In genomic region chr18:45964913-45965312, GRCh38 we compare ENCODE assay signal across 8 cellular contexts. TPM values are rescaled to one million over a fixed set of nuclear protein-coding genes. Genes with fewer than 3 reads are reported as not detected.
DNase-seq lines count a peak whose midpoint lies in the region; ATAC-seq and TF ChIP-seq lines count a peak whose summit lies in the region.
"Not testable (repeated sequence)": the region's sequence is repeated elsewhere in the genome, so short reads cannot be mapped to it uniquely, and the experiment has no call there.

No MANE protein-coding gene starts in this region.

- DNase-seq in CD4-positive, CD25-positive, alpha-beta regulatory T cell; HFFc6; T-helper 2 cell treated with Interferon-gamma antibody and Interleukin-4, amounts not matched to agents 5 μg/mL and 100 μg/mL, for 36 hours (ENCODE audit: low spot score); activated T-helper 1 cell treated with anti-CD3 and anti-CD28 coated beads, Interleukin-12 subunit alpha, Interleukin-12 subunit beta, Interleukin-2, Interleukin-4 antibody, amounts not matched to agents 30 ng/mL and 10 ng/mL and 1 ng/mL, durations not matched to agents 14 hours and 24 hours and 36 hours (ENCODE audit: low spot score); activated naive CD8-positive, alpha-beta T cell treated with anti-CD3 and anti-CD28 coated beads, Interleukin-2, amount 50 U/mL, for 24 hours; glutamatergic neuron; naive thymus-derived CD8-positive, alpha-beta T cell; progenitor cell of endocrine pancreas (ENCODE audit: low spot score, unreplicated experiment): not testable (repeated sequence)

- H3K4me1 ChIP-seq in CD4-positive, CD25-positive, alpha-beta regulatory T cell (ENCODE audit: control insufficient read depth, insufficient read depth, low read length, poor library complexity, severe bottlenecking) = peaks cover 47% of the 10 kb centered on the region

- not testable (repeated sequence) for H3K27me3 ChIP-seq in CD4-positive, CD25-positive, alpha-beta regulatory T cell (ENCODE audit: control insufficient read depth, insufficient read depth, low read length)

- H3K36me3 Mint-ChIP-seq in CD4-positive, CD25-positive, alpha-beta regulatory T cell = peaks cover 23% of the 10 kb centered on the region
- H3K36me3 Mint-ChIP-seq in HFFc6 (ENCODE audit: low read depth) = peaks cover 49% of the 10 kb centered on the region
- H3K36me3 Mint-ChIP-seq in T-helper 2 cell treated with Interferon-gamma antibody and Interleukin-4, amounts not matched to agents 5 μg/mL and 100 μg/mL, for 36 hours (ENCODE audit: low read depth) = peaks cover 27% of the 10 kb centered on the region
- peaks cover 15% of the 10 kb centered on the region for H3K36me3 Mint-ChIP-seq in activated T-helper 1 cell treated with anti-CD3 and anti-CD28 coated beads, Interleukin-12 subunit alpha, Interleukin-12 subunit beta, Interleukin-2, Interleukin-4 antibody, amounts not matched to agents 30 ng/mL and 10 ng/mL and 1 ng/mL, durations not matched to agents 14 hours and 24 hours and 36 hours (ENCODE audit: low read depth)
- peaks cover 11% of the 10 kb centered on the region for H3K36me3 Mint-ChIP-seq in activated naive CD8-positive, alpha-beta T cell treated with anti-CD3 and anti-CD28 coated beads, Interleukin-2, amount 50 U/mL, for 24 hours (ENCODE audit: low read depth)
- H3K36me3 Mint-ChIP-seq in glutamatergic neuron (ENCODE audit: unreplicated experiment); progenitor cell of endocrine pancreas (ENCODE audit: insufficient read depth): not testable (repeated sequence)
- peaks cover 0 to 25% (median 5%) of the 10 kb centered on the region in 3 donors for H3K36me3 Mint-ChIP-seq in naive thymus-derived CD8-positive, alpha-beta T cell

- peaks cover 29 to 74% (median 60%) of the 10 kb centered on the region in 4 donors for H3K4me1 Mint-ChIP-seq in CD4-positive, CD25-positive, alpha-beta regulatory T cell
- H3K4me1 Mint-ChIP-seq in HFFc6 (ENCODE audit: low read depth) = peaks cover 63% of the 10 kb centered on the region
- H3K4me1 Mint-ChIP-seq in T-helper 2 cell treated with Interferon-gamma antibody and Interleukin-4, amounts not matched to agents 5 μg/mL and 100 μg/mL, for 36 hours (ENCODE audit: low read depth) = peaks cover 39% of the 10 kb centered on the region
- peaks cover 51% of the 10 kb centered on the region for H3K4me1 Mint-ChIP-seq in activated T-helper 1 cell treated with anti-CD3 and anti-CD28 coated beads, Interleukin-12 subunit alpha, Interleukin-12 subunit beta, Interleukin-2, Interleukin-4 antibody, amounts not matched to agents 30 ng/mL and 10 ng/mL and 1 ng/mL, durations not matched to agents 14 hours and 24 hours and 36 hours (ENCODE audit: low read depth)
- peaks cover 62% of the 10 kb centered on the region for H3K4me1 Mint-ChIP-seq in activated naive CD8-positive, alpha-beta T cell treated with anti-CD3 and anti-CD28 coated beads, Interleukin-2, amount 50 U/mL, for 24 hours
- not testable (repeated sequence) for H3K4me1 Mint-ChIP-seq in glutamatergic neuron (ENCODE audit: low read depth, unreplicated experiment); progenitor cell of endocrine pancreas (ENCODE audit: low read depth)
- H3K4me1 Mint-ChIP-seq in naive thymus-derived CD8-positive, alpha-beta T cell = peaks cover 37 to 73% (median 62%) of the 10 kb centered on the region in 4 donors

- peak overlapping the region in 2 of 3 donors; percentile 59 to 69 for H3K27ac Mint-ChIP-seq in CD4-positive, CD25-positive, alpha-beta regulatory T cell
- H3K27ac Mint-ChIP-seq in HFFc6 = 0 out of 2 replicates have a peak overlapping the region, but pooled peaks have one; percentile 32
- not testable (repeated sequence) for H3K27ac Mint-ChIP-seq in T-helper 2 cell treated with Interferon-gamma antibody and Interleukin-4, amounts not matched to agents 5 μg/mL and 100 μg/mL, for 36 hours; activated T-helper 1 cell treated with anti-CD3 and anti-CD28 coated beads, Interleukin-12 subunit alpha, Interleukin-12 subunit beta, Interleukin-2, Interleukin-4 antibody, amounts not matched to agents 30 ng/mL and 10 ng/mL and 1 ng/mL, durations not matched to agents 14 hours and 24 hours and 36 hours; activated naive CD8-positive, alpha-beta T cell treated with anti-CD3 and anti-CD28 coated beads, Interleukin-2, amount 50 U/mL, for 24 hours; glutamatergic neuron (ENCODE audit: unreplicated experiment)
- peak overlapping the region in 4 of 10 donors; percentile 36 to 66 (median 48) for H3K27ac Mint-ChIP-seq in naive thymus-derived CD8-positive, alpha-beta T cell
- H3K27ac Mint-ChIP-seq in progenitor cell of endocrine pancreas = peak overlapping the region; percentile 64

- intact Hi-C loops in activated T-helper 1 cell treated with anti-CD3 and anti-CD28 coated beads, Interleukin-12 subunit alpha, Interleukin-12 subunit beta, Interleukin-2, Interleukin-4 antibody, amounts not matched to agents 30 ng/mL and 10 ng/mL and 1 ng/mL, durations not matched to agents 14 hours and 24 hours and 36 hours (cut with micrococcal nuclease) = loop anchor here (5.0 kb wide), 1 partner anchor 207 kb away; a partner anchor contains a TSS

- POLR2A ChIA-PET in naive thymus-derived CD8-positive, alpha-beta T cell (lab: Charles Lee) = not testable (repeated sequence)

- not testable (repeated sequence) for TF ChIP-seq CTCF in HFFc6 (IDR thresholded peaks at IDR 0.05); glutamatergic neuron (IDR thresholded peaks at IDR 0.05; ENCODE audit: partially characterized antibody, unreplicated experiment); progenitor cell of endocrine pancreas (IDR thresholded peaks at IDR 0.05; ENCODE audit: unreplicated experiment)

- peaks cover 12% of the 10 kb centered on the region for H3K36me3 ChIP-seq in CD4-positive, CD25-positive, alpha-beta regulatory T cell (ENCODE audit: control insufficient read depth, insufficient read depth, low read length)

- not testable (repeated sequence) for H3K27me3 Mint-ChIP-seq in CD4-positive, CD25-positive, alpha-beta regulatory T cell; HFFc6 (ENCODE audit: insufficient read depth); T-helper 2 cell treated with Interferon-gamma antibody and Interleukin-4, amounts not matched to agents 5 μg/mL and 100 μg/mL, for 36 hours (ENCODE audit: low read depth); activated T-helper 1 cell treated with anti-CD3 and anti-CD28 coated beads, Interleukin-12 subunit alpha, Interleukin-12 subunit beta, Interleukin-2, Interleukin-4 antibody, amounts not matched to agents 30 ng/mL and 10 ng/mL and 1 ng/mL, durations not matched to agents 14 hours and 24 hours and 36 hours (ENCODE audit: insufficient read depth); activated naive CD8-positive, alpha-beta T cell treated with anti-CD3 and anti-CD28 coated beads, Interleukin-2, amount 50 U/mL, for 24 hours; glutamatergic neuron (ENCODE audit: unreplicated experiment); naive thymus-derived CD8-positive, alpha-beta T cell; progenitor cell of endocrine pancreas

- H3K9me3 Mint-ChIP-seq in CD4-positive, CD25-positive, alpha-beta regulatory T cell; HFFc6; T-helper 2 cell treated with Interferon-gamma antibody and Interleukin-4, amounts not matched to agents 5 μg/mL and 100 μg/mL, for 36 hours; activated T-helper 1 cell treated with anti-CD3 and anti-CD28 coated beads, Interleukin-12 subunit alpha, Interleukin-12 subunit beta, Interleukin-2, Interleukin-4 antibody, amounts not matched to agents 30 ng/mL and 10 ng/mL and 1 ng/mL, durations not matched to agents 14 hours and 24 hours and 36 hours; activated naive CD8-positive, alpha-beta T cell treated with anti-CD3 and anti-CD28 coated beads, Interleukin-2, amount 50 U/mL, for 24 hours; glutamatergic neuron (ENCODE audit: unreplicated experiment); naive thymus-derived CD8-positive, alpha-beta T cell; progenitor cell of endocrine pancreas (ENCODE audit: low read depth): not testable (repeated sequence)

- not testable (repeated sequence) for H3K27ac ChIP-seq in CD4-positive, CD25-positive, alpha-beta regulatory T cell (ENCODE audit: insufficient read depth, low read length, poor library complexity, severe bottlenecking)

- peak overlapping the region; percentile 51 to 71 (median 64) for H3K4me3 Mint-ChIP-seq in CD4-positive, CD25-positive, alpha-beta regulatory T cell
- H3K4me3 Mint-ChIP-seq in HFFc6 (peak overlapping the region; percentile 100), glutamatergic neuron (ENCODE audit: unreplicated experiment) (peak overlapping the region; percentile 41), progenitor cell of endocrine pancreas (ENCODE audit: low read depth) (peak overlapping the region; percentile 46)
- peak overlapping the region; percentile 60 for H3K4me3 Mint-ChIP-seq in T-helper 2 cell treated with Interferon-gamma antibody and Interleukin-4, amounts not matched to agents 5 μg/mL and 100 μg/mL, for 36 hours
- peak overlapping the region; percentile 64 for H3K4me3 Mint-ChIP-seq in activated T-helper 1 cell treated with anti-CD3 and anti-CD28 coated beads, Interleukin-12 subunit alpha, Interleukin-12 subunit beta, Interleukin-2, Interleukin-4 antibody, amounts not matched to agents 30 ng/mL and 10 ng/mL and 1 ng/mL, durations not matched to agents 14 hours and 24 hours and 36 hours
- H3K4me3 Mint-ChIP-seq in activated naive CD8-positive, alpha-beta T cell treated with anti-CD3 and anti-CD28 coated beads, Interleukin-2, amount 50 U/mL, for 24 hours = peak overlapping the region; percentile 32
- H3K4me3 Mint-ChIP-seq in naive thymus-derived CD8-positive, alpha-beta T cell = peak overlapping the region; percentile 31 to 97 (median 64)

- not testable (repeated sequence) for H3K9me3 ChIP-seq in CD4-positive, CD25-positive, alpha-beta regulatory T cell (ENCODE audit: control insufficient read depth in 2 of 2, low read length in 2 of 2)

- ATAC-seq in CD4-positive, CD25-positive, alpha-beta regulatory T cell (ENCODE audit: low read depth in 2 of 2); activated naive CD8-positive, alpha-beta T cell treated with anti-CD3 and anti-CD28 coated beads, Interleukin-2, amount 50 U/mL, for 24 hours; naive thymus-derived CD8-positive, alpha-beta T cell: not testable (repeated sequence)

- H3K4me3 ChIP-seq in CD4-positive, CD25-positive, alpha-beta regulatory T cell (ENCODE audit: low read depth, low read length) = not testable (repeated sequence)

RNA-seq across cellular contexts. Expression of gene EPG5, which starts 2.2 kb away (rescaled TPM):
- total RNA-seq in CD4-positive, CD25-positive, alpha-beta regulatory T cell = 49.8 TPM
- polyA plus RNA-seq in CD4-positive, CD25-positive, alpha-beta regulatory T cell = 1 to 10 TPM; 4.1 to 6.0 (median 5.2) TPM
- 10 to 100 TPM; 36.8 to 63.6 (median 44.5) TPM for total RNA-seq in HFFc6 (2021; fragmentation: NEBNext Ultra II Directional; extraction: Animal tissue kit (Norgen Biotek cat#: 25700))
- total RNA-seq in activated T-helper 1 cell treated with anti-CD3 and anti-CD28 coated beads, Interleukin-12 subunit alpha, Interleukin-12 subunit beta, Interleukin-2, Interleukin-4 antibody, amounts not matched to agents 30 ng/mL and 10 ng/mL and 1 ng/mL, durations not matched to agents 14 hours and 24 hours and 36 hours = 14.3 and 14.6 TPM in 2 replicates
- total RNA-seq in glutamatergic neuron (ENCODE audit: unreplicated experiment) (36.6 TPM), progenitor cell of endocrine pancreas (35.3 and 38.3 TPM in 2 replicates)
- 10 to 100 TPM; 49.0 to 53.5 TPM for total RNA-seq in naive thymus-derived CD8-positive, alpha-beta T cell
- polyA plus RNA-seq in naive thymus-derived CD8-positive, alpha-beta T cell = 1 to 10 TPM; 2.8 to 4.7 (median 3.8) TPM

Comparison
In these comparisons a context has a peak if more than half of its experiments do, and no peak if none do; other contexts are left out.
1. H3K4me3 Mint-ChIP-seq: peak in every context shown above with its lines; median percentile 100 in HFFc6; 64 in CD4-positive, CD25-positive, alpha-beta regulatory T cell; 64 in activated T-helper 1 cell treated with anti-CD3 and anti-CD28 coated beads, Interleukin-12 subunit alpha, Interleukin-12 subunit beta, Interleukin-2, Interleukin-4 antibody, amounts not matched to agents 30 ng/mL and 10 ng/mL and 1 ng/mL, durations not matched to agents 14 hours and 24 hours and 36 hours; 64 in naive thymus-derived CD8-positive, alpha-beta T cell; 60 in T-helper 2 cell treated with Interferon-gamma antibody and Interleukin-4, amounts not matched to agents 5 μg/mL and 100 μg/mL, for 36 hours; 46 in progenitor cell of endocrine pancreas; 41 in glutamatergic neuron; 32 in activated naive CD8-positive, alpha-beta T cell treated with anti-CD3 and anti-CD28 coated beads, Interleukin-2, amount 50 U/mL, for 24 hours.